ENCODE assay signal across 32 cellular contexts in genomic region chrX:106889468-106889867, GRCh38. TPM values are rescaled to one million over a fixed set of nuclear protein-coding genes. Genes with fewer than 3 reads are reported as not detected.
"Had no signal": no experiment of that assay in that cellular context is flagged by ENCODE, and none has a peak within 500 bp of the region (broad histone marks: within the 10 kb centered on the region; RNA-seq: fewer than 3 reads in every experiment).

No MANE protein-coding gene starts in this region.

- H3K27me3 ChIP-seq: suprapubic skin, testis, thyroid gland, tibial artery, transverse colon, upper lobe of left lung, upper lobe of right lung, vagina had no signal

- DNase-seq: stimulated activated CD4-positive, alpha-beta T cell treated with anti-CD3 and anti-CD28 coated beads, Interleukin-2, amount 100 ng/mL, for 48 hours; stimulated activated CD4-positive, alpha-beta T cell treated with anti-CD3 and anti-CD28 coated beads, Interleukin-4, amount 100 ng/mL, for 1 hour; stimulated activated CD4-positive, alpha-beta T cell treated with anti-CD3 and anti-CD28 coated beads, Interleukin-4, amount 100 ng/mL, for 24 hours; stimulated activated CD4-positive, alpha-beta T cell treated with anti-CD3 and anti-CD28 coated beads, Interleukin-4, amount 100 ng/mL, for 4 hours; stimulated activated CD8-positive, alpha-beta memory T cell treated with anti-CD3 and anti-CD28 coated beads, Interleukin-4, amount 100 ng/mL, for 48 hours; stimulated activated naive B cell treated with anti-CD40 and anti-IgM and Interleukin-4, amounts not matched to agents 10 μg/mL and 1 μg/mL and 100 μg/mL, for 72 hours; stimulated activated naive CD4-positive, alpha-beta T cell; stimulated activated naive CD4-positive, alpha-beta T cell treated with Interleukin-2 at 50 U/mL for 16 hours; stimulated activated naive CD8-positive, alpha-beta T cell treated with anti-CD3 and anti-CD28 coated beads, Interleukin-15, amount 100 ng/mL, for 72 hours; stimulated activated naive CD8-positive, alpha-beta T cell treated with anti-CD3 and anti-CD28 coated beads, Interleukin-15, Interleukin-2, amounts not matched to agents 100 U/mL and 50 U/mL, for 24 hours; stomach; substantia nigra; testis; thyroid gland; tibial artery; transverse colon; trophoblast cell; upper lobe of left lung; upper lobe of right lung; uterus had no signal

- H3K4me3 ChIP-seq: stomach, suprapubic skin, testis, thoracic aorta, thyroid gland, tibial artery, tibial nerve, transverse colon, upper lobe of left lung, upper lobe of right lung, uterus, vagina had no signal

- H3K27ac Mint-ChIP-seq: stimulated activated effector memory CD8-positive, alpha-beta T cell treated with anti-CD3 and anti-CD28 coated beads, Interleukin-12 subunit alpha, Interleukin-12 subunit beta, amount 100 ng/mL, for 72 hours; stimulated activated memory B cell treated with anti-CD40 and anti-IgM and Interleukin-4, amounts not matched to agents 10 μg/mL and 1 μg/mL and 100 μg/mL, for 72 hours; stimulated activated naive B cell treated with anti-CD40 and anti-IgM and Interleukin-4, amounts not matched to agents 10 μg/mL and 1 μg/mL and 100 μg/mL, for 72 hours; stimulated activated naive CD8-positive, alpha-beta T cell treated with anti-CD3 and anti-CD28 coated beads, Interleukin-15, amount 100 ng/mL, for 72 hours; stimulated activated naive CD8-positive, alpha-beta T cell treated with anti-CD3 and anti-CD28 coated beads, Interleukin-15, Interleukin-2, amounts not matched to agents 100 ng/mL and 50 ng/mL, for 24 hours; type B pancreatic cell had no signal

- H3K4me3 Mint-ChIP-seq: stimulated activated effector memory CD8-positive, alpha-beta T cell treated with anti-CD3 and anti-CD28 coated beads, Interleukin-12 subunit alpha, Interleukin-12 subunit beta, amount 100 ng/mL, for 72 hours; stimulated activated memory B cell treated with anti-CD40 and anti-IgM and Interleukin-4, amounts not matched to agents 10 μg/mL and 1 μg/mL and 100 μg/mL, for 72 hours; stimulated activated naive B cell treated with anti-CD40 and anti-IgM and Interleukin-4, amounts not matched to agents 10 μg/mL and 1 μg/mL and 100 μg/mL, for 72 hours; stimulated activated naive CD8-positive, alpha-beta T cell treated with anti-CD3 and anti-CD28 coated beads, Interleukin-15, amount 100 ng/mL, for 72 hours; stimulated activated naive CD8-positive, alpha-beta T cell treated with anti-CD3 and anti-CD28 coated beads, Interleukin-15, Interleukin-2, amounts not matched to agents 100 ng/mL and 50 ng/mL, for 24 hours; type B pancreatic cell had no signal

- H3K36me3 ChIP-seq: stomach, suprapubic skin, thoracic aorta, thyroid gland, tibial artery, tibial nerve, transverse colon, upper lobe of left lung, upper lobe of right lung, uterus, vagina had no signal

- H3K27ac ChIP-seq: stomach, suprapubic skin, testis, thoracic aorta, thyroid gland, tibial artery, tibial nerve, transverse colon, upper lobe of left lung, upper lobe of right lung, uterus, vagina had no signal

- H3K9me3 Mint-ChIP-seq: stimulated activated effector memory CD8-positive, alpha-beta T cell treated with anti-CD3 and anti-CD28 coated beads, Interleukin-12 subunit alpha, Interleukin-12 subunit beta, amount 100 ng/mL, for 72 hours; stimulated activated memory B cell treated with anti-CD40 and anti-IgM and Interleukin-4, amounts not matched to agents 10 μg/mL and 1 μg/mL and 100 μg/mL, for 72 hours; stimulated activated naive CD8-positive, alpha-beta T cell treated with anti-CD3 and anti-CD28 coated beads, Interleukin-15, amount 100 ng/mL, for 72 hours; stimulated activated naive CD8-positive, alpha-beta T cell treated with anti-CD3 and anti-CD28 coated beads, Interleukin-15, Interleukin-2, amounts not matched to agents 100 ng/mL and 50 ng/mL, for 24 hours; type B pancreatic cell had no signal

- H3K9me3 ChIP-seq: suprapubic skin, testis, thoracic aorta, thyroid gland, tibial artery, tibial nerve, transverse colon, upper lobe of left lung, upper lobe of right lung, uterus, vagina had no signal

- ATAC-seq: stimulated activated effector memory CD8-positive, alpha-beta T cell treated with anti-CD3 and anti-CD28 coated beads, Interleukin-12 subunit alpha, Interleukin-12 subunit beta, amount 100 ng/mL, for 72 hours; stimulated activated memory B cell treated with anti-CD40 and anti-IgM and Interleukin-4, amounts not matched to agents 10 μg/mL and 1 μg/mL and 100 μg/mL, for 72 hours; stimulated activated naive B cell treated with anti-CD40 and anti-IgM and Interleukin-4, amounts not matched to agents 10 μg/mL and 1 μg/mL and 100 μg/mL, for 72 hours; stimulated activated naive CD8-positive, alpha-beta T cell treated with anti-CD3 and anti-CD28 coated beads, Interleukin-15, amount 100 ng/mL, for 72 hours; stimulated activated naive CD8-positive, alpha-beta T cell treated with anti-CD3 and anti-CD28 coated beads, Interleukin-15, Interleukin-2, amounts not matched to agents 100 U/mL and 50 U/mL, for 24 hours; upper lobe of right lung had no signal

- H3K27me3 Mint-ChIP-seq: stimulated activated naive CD8-positive, alpha-beta T cell treated with anti-CD3 and anti-CD28 coated beads, Interleukin-15, amount 100 ng/mL, for 72 hours; stimulated activated naive CD8-positive, alpha-beta T cell treated with anti-CD3 and anti-CD28 coated beads, Interleukin-15, Interleukin-2, amounts not matched to agents 100 ng/mL and 50 ng/mL, for 24 hours; type B pancreatic cell had no signal

- H3K4me1 Mint-ChIP-seq: stimulated activated effector memory CD8-positive, alpha-beta T cell treated with anti-CD3 and anti-CD28 coated beads, Interleukin-12 subunit alpha, Interleukin-12 subunit beta, amount 100 ng/mL, for 72 hours; stimulated activated memory B cell treated with anti-CD40 and anti-IgM and Interleukin-4, amounts not matched to agents 10 μg/mL and 1 μg/mL and 100 μg/mL, for 72 hours; stimulated activated naive B cell treated with anti-CD40 and anti-IgM and Interleukin-4, amounts not matched to agents 10 μg/mL and 1 μg/mL and 100 μg/mL, for 72 hours; stimulated activated naive CD8-positive, alpha-beta T cell treated with anti-CD3 and anti-CD28 coated beads, Interleukin-15, amount 100 ng/mL, for 72 hours had no signal

- H3K36me3 Mint-ChIP-seq: stimulated activated effector memory CD8-positive, alpha-beta T cell treated with anti-CD3 and anti-CD28 coated beads, Interleukin-12 subunit alpha, Interleukin-12 subunit beta, amount 100 ng/mL, for 72 hours; stimulated activated memory B cell treated with anti-CD40 and anti-IgM and Interleukin-4, amounts not matched to agents 10 μg/mL and 1 μg/mL and 100 μg/mL, for 72 hours; stimulated activated naive B cell treated with anti-CD40 and anti-IgM and Interleukin-4, amounts not matched to agents 10 μg/mL and 1 μg/mL and 100 μg/mL, for 72 hours; type B pancreatic cell had no signal

- H3K4me1 ChIP-seq: suprapubic skin, testis, tibial artery, tibial nerve, transverse colon, upper lobe of left lung, upper lobe of right lung, uterus had no signal

RNA-seq across cellular contexts. Expression of gene RIPPLY1, which starts 13.7 kb away (rescaled TPM):
- total RNA-seq: stomach, subcutaneous adipose tissue, suprapubic skin, testis, thoracic aorta, thyroid gland, tibial nerve, transverse colon, upper lobe of left lung, upper lobe of right lung, ureter, urinary bladder, uterus, vagina had no signal

RNA-seq across cellular contexts. Expression of gene CLDN2, which starts 30.7 kb away (rescaled TPM):
- total RNA-seq: temporal lobe, testis, thoracic aorta, ureter, urinary bladder, vagina had no signal
